ENCODE assay signal across 12 cellular contexts in the genomic region with DNA sequence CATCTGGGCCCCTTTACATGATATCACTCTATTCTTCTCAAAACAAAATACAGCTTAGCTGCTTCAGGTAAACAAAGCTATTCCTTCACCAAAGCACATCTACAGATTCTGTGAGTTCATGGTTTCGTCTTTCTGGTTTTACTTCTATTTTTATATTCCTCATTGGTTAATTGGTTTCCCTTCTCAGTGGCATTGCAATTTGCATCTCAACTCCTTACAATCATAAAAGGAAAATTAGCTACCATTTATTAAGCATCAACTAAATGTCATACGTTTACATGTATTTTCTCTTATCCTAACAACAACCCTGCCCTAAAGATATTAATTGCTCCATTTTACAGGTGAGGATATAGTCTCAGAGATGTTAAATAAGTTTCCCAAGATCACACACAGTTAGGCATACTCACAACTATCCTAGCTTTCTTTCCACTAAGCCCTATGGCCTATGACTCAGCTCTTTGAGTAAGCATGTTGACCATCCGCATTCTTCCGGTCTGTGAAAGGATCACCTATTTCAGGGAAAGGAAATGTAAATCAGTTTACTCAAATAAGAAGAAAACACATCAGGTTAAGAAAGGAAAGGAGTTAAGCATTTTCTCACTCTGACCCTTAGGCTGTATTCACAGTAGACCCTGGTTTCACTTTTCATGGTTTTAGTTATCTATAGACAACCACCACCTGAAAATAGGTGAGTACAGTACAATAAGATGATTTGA.
DNase-seq lines count a peak whose midpoint lies in the region; ATAC-seq and TF ChIP-seq lines count a peak whose summit lies in the region.
"Had no signal": no experiment of that assay in that cellular context is flagged by ENCODE, and none has a peak within 500 bp of the region (broad histone marks: within the 10 kb centered on the region; RNA-seq: fewer than 3 reads in every experiment).

No MANE protein-coding gene starts in this region.

- no peaks in the 10 kb centered on the region for H3K4me1 Mint-ChIP-seq in activated CD4-positive, alpha-beta memory T cell treated with anti-CD3 and anti-CD28 coated beads, Interleukin-2, amount 10 ng/mL, durations not matched to agents 7 days and 5 days
- no peaks in the 10 kb centered on the region for H3K4me1 Mint-ChIP-seq in activated T-helper 2 cell treated with anti-CD3 and anti-CD28 coated beads, Interferon-gamma antibody, Interleukin-2, Interleukin-4, amounts not matched to agents 10 μg/mL and 5 μg/mL and 100 μg/mL, durations not matched to agents 14 hours and 24 hours and 36 hours (ENCODE audit: low read depth)

- intact Hi-C loops in activated T-helper 2 cell treated with anti-CD3 and anti-CD28 coated beads, Interferon-gamma antibody, Interleukin-2, Interleukin-4, amounts not matched to agents 10 μg/mL and 5 μg/mL and 100 μg/mL, durations not matched to agents 14 hours and 24 hours and 36 hours (cut with micrococcal nuclease) = no loop called here

- H3K9me3 Mint-ChIP-seq in activated CD4-positive, alpha-beta memory T cell treated with anti-CD3 and anti-CD28 coated beads, Interleukin-2, amount 10 ng/mL, durations not matched to agents 7 days and 5 days = no peaks in the 10 kb centered on the region
- H3K9me3 Mint-ChIP-seq in activated T-helper 2 cell treated with anti-CD3 and anti-CD28 coated beads, Interferon-gamma antibody, Interleukin-2, Interleukin-4, amounts not matched to agents 10 μg/mL and 5 μg/mL and 100 μg/mL, durations not matched to agents 14 hours and 24 hours and 36 hours = no peaks in the 10 kb centered on the region
- H3K9me3 Mint-ChIP-seq: CD4-positive, alpha-beta memory T cell had no signal

- H3K9ac ChIP-seq in ES-I3 (ENCODE audit: low read depth, low read length) = 0 out of 2 replicates have a peak overlapping the region, but pooled peaks have one; percentile 1

- no peaks in the 10 kb centered on the region for H3K36me3 ChIP-seq in ES-I3 (ENCODE audit: insufficient read depth, low read length)
- H3K36me3 ChIP-seq: right lobe of liver had no signal

- no peaks in the 10 kb centered on the region for H3K36me3 Mint-ChIP-seq in activated CD4-positive, alpha-beta memory T cell treated with anti-CD3 and anti-CD28 coated beads, Interleukin-2, amount 10 ng/mL, durations not matched to agents 7 days and 5 days (ENCODE audit: low read depth)
- no peaks in the 10 kb centered on the region for H3K36me3 Mint-ChIP-seq in activated T-helper 2 cell treated with anti-CD3 and anti-CD28 coated beads, Interferon-gamma antibody, Interleukin-2, Interleukin-4, amounts not matched to agents 10 μg/mL and 5 μg/mL and 100 μg/mL, durations not matched to agents 14 hours and 24 hours and 36 hours (ENCODE audit: low read depth)
- H3K36me3 Mint-ChIP-seq: brain; CD4-positive, alpha-beta memory T cell had no signal

- ATAC-seq in GM21619 (IDR thresholded peaks at IDR 0.05; ENCODE audit: unreplicated experiment) (peak; percentile 83), HG03521 (IDR thresholded peaks at IDR 0.05; ENCODE audit: unreplicated experiment) (peak; percentile 83)
- ATAC-seq: Panc1 had no signal

- POLR2A ChIA-PET in activated CD4-positive, alpha-beta memory T cell treated with anti-CD3 and anti-CD28 coated beads, Interleukin-2, amount 10 ng/mL, durations not matched to agents 7 days and 5 days (lab: Charles Lee) = no interaction called here

- no peak overlapping the region for H3K4me3 Mint-ChIP-seq in activated CD4-positive, alpha-beta memory T cell treated with anti-CD3 and anti-CD28 coated beads, Interleukin-2, amount 10 ng/mL, durations not matched to agents 7 days and 5 days
- H3K4me3 Mint-ChIP-seq in activated T-helper 2 cell treated with anti-CD3 and anti-CD28 coated beads, Interferon-gamma antibody, Interleukin-2, Interleukin-4, amounts not matched to agents 10 μg/mL and 5 μg/mL and 100 μg/mL, durations not matched to agents 14 hours and 24 hours and 36 hours (ENCODE audit: low read depth) = no peak overlapping the region
- H3K4me3 Mint-ChIP-seq: brain; CD4-positive, alpha-beta memory T cell had no signal

- DNase-seq in fibroblast of mammary gland (ENCODE audit: low read depth) (peak; percentile 53), DMS153 treated with DMSO at 0.1 percent for 48 hours (lab: John Stamatoyannopoulos, UW; ENCODE audit: unreplicated experiment) (no peak)
- DNase-seq in stimulated activated CD4-positive, alpha-beta T cell treated with anti-CD3 and anti-CD28 coated beads, Interleukin-15, amount 100 ng/mL, for 24 hours = no peak
- DNase-seq in activated CD4-positive, alpha-beta memory T cell treated with anti-CD3 and anti-CD28 coated beads, Interleukin-2, amount 10 ng/mL, durations not matched to agents 7 days and 5 days = no peak
- DNase-seq in activated T-helper 2 cell treated with anti-CD3 and anti-CD28 coated beads, Interferon-gamma antibody, Interleukin-2, Interleukin-4, amounts not matched to agents 10 μg/mL and 5 μg/mL and 100 μg/mL, durations not matched to agents 14 hours and 24 hours and 36 hours (ENCODE audit: low spot score) = no peak
- DNase-seq: CD4-positive, alpha-beta memory T cell; right lobe of liver had no signal

- peaks cover 4% of the 10 kb centered on the region for H3K27me3 Mint-ChIP-seq in activated CD4-positive, alpha-beta memory T cell treated with anti-CD3 and anti-CD28 coated beads, Interleukin-2, amount 10 ng/mL, durations not matched to agents 7 days and 5 days
- H3K27me3 Mint-ChIP-seq in activated T-helper 2 cell treated with anti-CD3 and anti-CD28 coated beads, Interferon-gamma antibody, Interleukin-2, Interleukin-4, amounts not matched to agents 10 μg/mL and 5 μg/mL and 100 μg/mL, durations not matched to agents 14 hours and 24 hours and 36 hours (ENCODE audit: low read depth) = peaks cover 2% of the 10 kb centered on the region
- H3K27me3 Mint-ChIP-seq: brain; CD4-positive, alpha-beta memory T cell had no signal

- TF ChIP-seq CTCF in fibroblast of mammary gland (conservative IDR thresholded peaks at IDR 0.05; ENCODE audit: control insufficient read depth, insufficient read depth, low read depth, low read length) = no peak

- CTCF ChIA-PET in activated CD4-positive, alpha-beta memory T cell treated with anti-CD3 and anti-CD28 coated beads, Interleukin-2, amount 10 ng/mL, durations not matched to agents 7 days and 5 days (lab: Charles Lee) = no interaction called here

- no peak overlapping the region for H3K4me3 ChIP-seq in fibroblast of mammary gland (ENCODE audit: control insufficient read depth, low read depth, low read length)
- H3K4me3 ChIP-seq: right lobe of liver had no signal

- H3K9me3 ChIP-seq in ES-I3 (ENCODE audit: control insufficient read depth, insufficient read depth, low read length) = no peaks in the 10 kb centered on the region
- H3K9me3 ChIP-seq: right lobe of liver had no signal

- no peak overlapping the region for H3K27ac Mint-ChIP-seq in activated CD4-positive, alpha-beta memory T cell treated with anti-CD3 and anti-CD28 coated beads, Interleukin-2, amount 10 ng/mL, durations not matched to agents 7 days and 5 days
- no peak overlapping the region for H3K27ac Mint-ChIP-seq in activated T-helper 2 cell treated with anti-CD3 and anti-CD28 coated beads, Interferon-gamma antibody, Interleukin-2, Interleukin-4, amounts not matched to agents 10 μg/mL and 5 μg/mL and 100 μg/mL, durations not matched to agents 14 hours and 24 hours and 36 hours
- H3K27ac Mint-ChIP-seq: brain; CD4-positive, alpha-beta memory T cell had no signal

- H3K4me1 ChIP-seq in ES-I3 (ENCODE audit: insufficient read depth, low read length) = peaks cover 52% of the 10 kb centered on the region
- H3K4me1 ChIP-seq: right lobe of liver had no signal
